Comparison of ENCODE assay signal across 8 cellular contexts in the genomic region with DNA sequence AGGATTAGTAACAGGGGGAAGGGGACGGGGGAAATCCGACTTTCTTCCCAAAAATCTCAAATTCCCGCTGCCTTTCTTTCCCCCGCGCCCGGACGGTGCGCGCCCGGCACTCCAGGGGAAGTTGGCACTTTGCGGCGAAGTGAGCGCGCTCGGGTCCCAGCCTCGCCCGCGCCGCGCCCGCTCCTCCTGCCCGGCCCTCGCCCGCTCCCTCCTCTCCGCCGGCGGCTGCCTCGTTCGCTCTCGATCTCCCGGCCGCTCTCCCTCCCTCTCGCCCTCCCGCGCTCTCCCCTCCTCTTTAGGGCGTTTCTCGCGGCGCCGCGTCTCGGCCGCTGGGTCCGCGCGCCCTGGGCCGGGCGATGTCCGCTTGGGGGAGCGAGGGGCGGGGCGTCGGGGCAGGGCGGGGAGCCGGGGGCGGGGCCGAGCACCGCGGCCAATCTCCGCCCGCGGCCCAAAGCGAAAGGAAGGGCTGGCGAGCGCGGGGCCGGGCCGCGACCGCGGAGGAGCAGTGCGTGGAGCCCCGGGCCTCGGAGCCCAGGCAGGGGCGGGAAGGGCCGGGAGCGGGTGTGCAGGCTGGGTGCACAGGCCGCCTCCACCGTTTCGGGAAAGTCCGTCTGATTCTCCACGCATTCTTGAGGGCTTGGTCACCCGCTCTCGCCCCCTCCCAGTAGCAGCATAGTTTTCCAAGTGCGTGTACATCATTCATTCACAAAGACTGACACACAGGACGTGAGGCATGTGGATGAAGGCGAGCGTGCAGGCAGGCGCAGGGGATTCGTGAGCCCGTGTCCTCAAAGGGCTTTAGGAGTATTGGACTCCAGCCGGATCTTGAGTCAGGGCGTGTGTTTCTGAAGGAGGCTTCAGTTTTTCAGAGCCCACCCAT.
DNase-seq lines count a peak whose midpoint lies in the region; ATAC-seq and TF ChIP-seq lines count a peak whose summit lies in the region.

No MANE protein-coding gene starts in this region.

- H3K4me3 Mint-ChIP-seq in dendritic cell treated with granulocyte-macrophage colony-stimulating factor and Interleukin-4, amounts not matched to agents 40 ng/mL and 50 ng/mL, for 4 days: peak overlapping the region; percentile 86

- peak; percentile 77 for ATAC-seq in GM19035 (IDR thresholded peaks at IDR 0.05; ENCODE audit: unreplicated experiment)
- ATAC-seq in HG03280 (IDR thresholded peaks at IDR 0.05; ENCODE audit: unreplicated experiment): peak; percentile 83
- peak; percentile 96 for ATAC-seq in left lung

- peak overlapping the region; percentile 88 for H3K27ac Mint-ChIP-seq in dendritic cell treated with granulocyte-macrophage colony-stimulating factor and Interleukin-4, amounts not matched to agents 40 ng/mL and 50 ng/mL, for 4 days

- H3K4me1 Mint-ChIP-seq in dendritic cell treated with granulocyte-macrophage colony-stimulating factor and Interleukin-4, amounts not matched to agents 40 ng/mL and 50 ng/mL, for 4 days (ENCODE audit: low read depth): peaks cover 35% of the 10 kb centered on the region

- peaks cover 12% of the 10 kb centered on the region for H3K27me3 Mint-ChIP-seq in dendritic cell treated with granulocyte-macrophage colony-stimulating factor and Interleukin-4, amounts not matched to agents 40 ng/mL and 50 ng/mL, for 4 days

- H3K4me1 ChIP-seq in left lung: peaks cover 12 to 69% of the 10 kb centered on the region in 2 donors

- no peaks in the 10 kb centered on the region for H3K9me3 Mint-ChIP-seq in dendritic cell treated with granulocyte-macrophage colony-stimulating factor and Interleukin-4, amounts not matched to agents 40 ng/mL and 50 ng/mL, for 4 days

- H3K27ac ChIP-seq in left lung: peak overlapping the region; percentile 95 to 96

- peak overlapping the region; percentile 53 to 65 for H3K4me3 ChIP-seq in left lung

- no peak for TF ChIP-seq CTCF in left lung (IDR thresholded peaks at IDR 0.05)

- intact Hi-C loops in dendritic cell treated with granulocyte-macrophage colony-stimulating factor and Interleukin-4, amounts not matched to agents 40 ng/mL and 50 ng/mL, for 4 days (cut with micrococcal nuclease): loop anchor here (2.0 to 5.0 kb wide), 2 partner anchors 30 to 105 kb away; no protein-coding TSS in a partner anchor
- intact Hi-C loops in left lung (cut with DNase I): no loop called here

- H3K36me3 ChIP-seq in left lung: no peaks in the 10 kb centered on the region

- DNase-seq in AML-193 (lab: John Stamatoyannopoulos, UW) (peak; percentile 79 to 93), NCI-H510A treated with DMSO at 0.1 percent for 48 hours (lab: John Stamatoyannopoulos, UW) (peak; percentile 97), left lung (peak; percentile 94 to 99)
- DNase-seq in activated CD4-positive, alpha-beta T cell treated with anti-CD3 and anti-CD28 coated beads, Interleukin-2, amount 50 U/mL, for 1 hour: peak; percentile 86
- DNase-seq in stimulated activated CD4-positive, alpha-beta T cell treated with anti-CD3 and anti-CD28 coated beads, Interleukin-2, amount 100 ng/mL, for 24 hours: peak; percentile 87 to 93

- H3K27me3 ChIP-seq in left lung: no peaks in the 10 kb centered on the region

- H3K36me3 Mint-ChIP-seq in dendritic cell treated with granulocyte-macrophage colony-stimulating factor and Interleukin-4, amounts not matched to agents 40 ng/mL and 50 ng/mL, for 4 days (ENCODE audit: low read depth): no peaks in the 10 kb centered on the region

- H3K9me3 ChIP-seq in left lung: no peaks in the 10 kb centered on the region

Comparison
In these comparisons a context has a peak if more than half of its experiments do, and no peak if none do; other contexts are left out.
1. Peak in every context shown above with its lines: DNase-seq, ATAC-seq, H3K4me3 ChIP-seq and H3K27ac ChIP-seq.